ENCODE assay signal across 7 cellular contexts in genomic region chr18:31551883-31552282, GRCh38. TPM values are rescaled to one million over a fixed set of nuclear protein-coding genes. Genes with fewer than 3 reads are reported as not detected.
"Had no signal": no experiment of that assay in that cellular context is flagged by ENCODE, and none has a peak within 500 bp of the region (broad histone marks: within the 10 kb centered on the region; RNA-seq: fewer than 3 reads in every experiment).

No MANE protein-coding gene starts in this region.

- ATAC-seq: GM23338 had no signal

- H3K36me3 Mint-ChIP-seq: IgD-negative memory B cell had no signal

- FAIRE-seq: H1, H54, HTR-8/SVneo had no signal

- H3K27ac Mint-ChIP-seq: GM23338, H9, IgD-negative memory B cell had no signal

- H3K4me2 ChIP-seq: GM23338 had no signal

- H3K9me3 Mint-ChIP-seq: GM23338, H9, IgD-negative memory B cell had no signal

- H2AFZ ChIP-seq: GM23338 had no signal

- H3K4me3 Mint-ChIP-seq: GM23338, H9, IgD-negative memory B cell had no signal

- H3K4me3 ChIP-seq: GM23338 had no signal

- DNase-seq: H9, HCEC 1CT had no signal

RNA-seq across cellular contexts. Expression of gene TTR, which starts 39.8 kb away (rescaled TPM):
- total RNA-seq: GM23338, H1, H9 had no signal
- polyA plus RNA-seq: GM23338, H1, IgD-negative memory B cell had no signal

RNA-seq across cellular contexts. Expression of gene DSG2, which starts 53.9 kb away (rescaled TPM):
- polyA plus RNA-seq: IgD-negative memory B cell had no signal
